ENCODE assay signal across 8 cellular contexts in genomic region chr10:1049425-1049958, GRCh38. TPM values are rescaled to one million over a fixed set of nuclear protein-coding genes. Genes with fewer than 3 reads are reported as not detected.
DNase-seq lines count a peak whose midpoint lies in the region; ATAC-seq, FAIRE-seq and TF ChIP-seq lines count a peak whose summit lies in the region.

No MANE protein-coding gene starts in this region.

- no peak for DNase-seq in HFF-Myc (ENCODE audit: extremely low read depth, low read depth)
- no peak for DNase-seq in right cardiac atrium
- no peak for DNase-seq in smooth muscle cell (lab: John Stamatoyannopoulos, UW; ENCODE audit: unreplicated experiment)
- DNase-seq in glomerular visceral epithelial cell (ENCODE audit: extremely low spot score): no peak
- DNase-seq in GM19239 (ENCODE audit: insufficient read length, low spot score): no peak
- DNase-seq in activated CD4-positive, alpha-beta T cell treated with anti-CD3 and anti-CD28 coated beads for 1 hour: no peak

- no peak overlapping the region for H2AFZ ChIP-seq in smooth muscle cell (ENCODE audit: low read depth)

- H3K4me1 ChIP-seq in right cardiac atrium (ENCODE audit: control insufficient read depth, insufficient read depth, low read length): peaks cover 2% of the 10 kb centered on the region
- peaks cover 20% of the 10 kb centered on the region for H3K4me1 ChIP-seq in smooth muscle cell (ENCODE audit: low read depth)

- peak overlapping the region; percentile 94 for H3K9ac ChIP-seq in smooth muscle cell (ENCODE audit: low read depth)

- peaks cover 77% of the 10 kb centered on the region for H3K79me2 ChIP-seq in smooth muscle cell (ENCODE audit: low read depth)

- under 1% methylated on average over 34 of the region's 34 CpGs for WGBS in right cardiac atrium
- WGBS in smooth muscle cell (ENCODE audit: low lambda C conversion rate): under 1% methylated on average over 34 of the region's 34 CpGs

- peak overlapping the region; percentile 92 for H3K4me2 ChIP-seq in smooth muscle cell

- ATAC-seq in right cardiac atrium (no peak), GM18873 (IDR thresholded peaks at IDR 0.05; ENCODE audit: low FRiP score, unreplicated experiment) (no peak)

- TF ChIP-seq CTCF in HFF-Myc (IDR thresholded peaks at IDR 0.05; ENCODE audit: low read depth, low read length, missing control alignments) (no peak), VCaP (conservative IDR thresholded peaks at IDR 0.05) (no peak), smooth muscle cell (IDR thresholded peaks at IDR 0.05; ENCODE audit: borderline replicate concordance, insufficient read depth, poor library complexity, severe bottlenecking) (no peak)

- H3K4me3 ChIP-seq in HFF-Myc (replicated peaks; ENCODE audit: low read depth, low read length): peak overlapping the region; percentile 90
- H3K4me3 ChIP-seq in right cardiac atrium (ENCODE audit: low read length): peak overlapping the region; percentile 67
- peak overlapping the region; percentile 82 for H3K4me3 ChIP-seq in smooth muscle cell

- FAIRE-seq in GM19239 (lab: Jason Lieb, UNC): no peak

- H4K20me1 ChIP-seq in smooth muscle cell (ENCODE audit: low read depth): peaks cover 58% of the 10 kb centered on the region

- H3F3A ChIP-seq in smooth muscle cell (ENCODE audit: low read depth): peaks cover 31% of the 10 kb centered on the region

- H3K27ac ChIP-seq in VCaP: peak overlapping the region; percentile 92
- H3K27ac ChIP-seq in right cardiac atrium (ENCODE audit: low read length): peak overlapping the region; percentile 95
- peak overlapping the region; percentile 99 for H3K27ac ChIP-seq in smooth muscle cell (ENCODE audit: low read depth)

- H3K9me3 ChIP-seq in right cardiac atrium (ENCODE audit: control insufficient read depth, low read length) (no peaks in the 10 kb centered on the region), smooth muscle cell (replicated peaks; ENCODE audit: low read depth) (no peaks in the 10 kb centered on the region)

- intact Hi-C loops in right cardiac atrium (cut with DNase I): no loop called here

- no peaks in the 10 kb centered on the region for H3K27me3 ChIP-seq in right cardiac atrium (ENCODE audit: control insufficient read depth, insufficient read depth)
- no peaks in the 10 kb centered on the region for H3K27me3 ChIP-seq in smooth muscle cell (ENCODE audit: low read depth)

- no peaks in the 10 kb centered on the region for H3K36me3 ChIP-seq in smooth muscle cell (ENCODE audit: low read depth)

RNA-seq across cellular contexts. Expression of gene IDI1, which starts 0.6 kb away (rescaled TPM):
- total RNA-seq in right cardiac atrium (10 to 100 TPM; 14.6 to 30.3 (median 20.0) TPM), smooth muscle cell (142 and 240 TPM in 2 replicates)
- polyA plus RNA-seq in right cardiac atrium (26.7 TPM), smooth muscle cell (136 and 165 TPM in 2 replicates)

RNA-seq across cellular contexts. Expression of gene WDR37, which starts 6.7 kb away (rescaled TPM):
- total RNA-seq in right cardiac atrium (10 to 100 TPM; 29.0 to 35.6 (median 32.5) TPM), smooth muscle cell (10.7 and 14.0 TPM in 2 replicates)
- polyA plus RNA-seq in right cardiac atrium (9.7 TPM), smooth muscle cell (10.5 and 12.8 TPM in 2 replicates)

RNA-seq across cellular contexts. Expression of gene IDI2, which starts 23.8 kb away (rescaled TPM):
- total RNA-seq in right cardiac atrium: under 1 TPM in 2 of 4 donors, not detected in 2; 0.23 to 0.29 TPM
- 0.23 TPM for polyA plus RNA-seq in right cardiac atrium
- total RNA-seq in smooth muscle cell: not detected in 2 replicates
- not detected in 2 replicates for polyA plus RNA-seq in smooth muscle cell
